Comparison of ENCODE assay signal across 1 cellular context in genomic region chr1:184792450-184792969, GRCh38.
TF ChIP-seq lines count a peak whose summit lies in the region.

No MANE protein-coding gene starts in this region.

TF ChIP-seq in HepG2, 621 proteins besides CTCF, POLR2A, EP300 and RAD21 (continued from another document and continues in another):
- TF ChIP-seq THRA (CRISPR knock-in tag; IDR thresholded peaks at IDR 0.05; ENCODE audit: borderline replicate concordance): no peak
- no peak for TF ChIP-seq ZNF350 (CRISPR knock-in tag; IDR thresholded peaks at IDR 0.05; ENCODE audit: borderline replicate concordance, low read depth)
- no peak for TF ChIP-seq ZNF382 (CRISPR knock-in tag; IDR thresholded peaks at IDR 0.05; ENCODE audit: borderline replicate concordance)
- no peak for TF ChIP-seq ZNF569 (CRISPR knock-in tag; IDR thresholded peaks at IDR 0.05; ENCODE audit: borderline replicate concordance)
- TF ChIP-seq AFF4 (CRISPR knock-in tag; IDR thresholded peaks at IDR 0.05): no peak
- TF ChIP-seq TCF7L2 (IDR thresholded peaks at IDR 0.05; ENCODE audit: low read depth, low read length): no peak
- no peak for TF ChIP-seq ZNF407 (CRISPR knock-in tag; IDR thresholded peaks at IDR 0.05; ENCODE audit: not compliant biosample characterization)
- no peak for TF ChIP-seq ZNF430 (CRISPR knock-in tag; IDR thresholded peaks at IDR 0.05)
- no peak for TF ChIP-seq BCL3 (CRISPR knock-in tag; IDR thresholded peaks at IDR 0.05)
- TF ChIP-seq ZNF607 (CRISPR knock-in tag; IDR thresholded peaks at IDR 0.05; ENCODE audit: borderline replicate concordance): no peak
- TF ChIP-seq ZNF619 (CRISPR knock-in tag; IDR thresholded peaks at IDR 0.05): no peak
- TF ChIP-seq ZBTB43 (CRISPR knock-in tag; conservative IDR thresholded peaks at IDR 0.05): no peak
- TF ChIP-seq ZNF710 (CRISPR knock-in tag; IDR thresholded peaks at IDR 0.05; ENCODE audit: borderline replicate concordance): no peak
- no peak for TF ChIP-seq FOXP4 (CRISPR knock-in tag; IDR thresholded peaks at IDR 0.05)
- TF ChIP-seq SMAD1 (CRISPR knock-in tag; IDR thresholded peaks at IDR 0.05; ENCODE audit: borderline replicate concordance, low read depth): no peak
- no peak for TF ChIP-seq TGIF2 (CRISPR knock-in tag; IDR thresholded peaks at IDR 0.05)
- TF ChIP-seq MATR3 (CRISPR knock-in tag; IDR thresholded peaks at IDR 0.05): no peak
- TF ChIP-seq MTA3 (CRISPR knock-in tag; IDR thresholded peaks at IDR 0.05): no peak
- peak; percentile 79 for TF ChIP-seq PRDM15 (CRISPR knock-in tag; IDR thresholded peaks at IDR 0.05)
- TF ChIP-seq MIXL1 (CRISPR knock-in tag; IDR thresholded peaks at IDR 0.05): no peak
- TF ChIP-seq MEF2D (CRISPR knock-in tag; IDR thresholded peaks at IDR 0.05): no peak
- no peak for TF ChIP-seq ZNF784 (CRISPR knock-in tag; IDR thresholded peaks at IDR 0.05; ENCODE audit: borderline replicate concordance)
- no peak for TF ChIP-seq ELF1 (CRISPR knock-in tag; IDR thresholded peaks at IDR 0.05)
- no peak for TF ChIP-seq ATM (IDR thresholded peaks at IDR 0.05; ENCODE audit: borderline replicate concordance)
